26 cellular contexts compared by ENCODE assay signal in genomic region chr6:81909162-81909561, GRCh38.
"Had no signal": no experiment of that assay in that cellular context is flagged by ENCODE, and none has a peak within 500 bp of the region (broad histone marks: within the 10 kb centered on the region; RNA-seq: fewer than 3 reads in every experiment).

No MANE protein-coding gene starts in this region.

- H3K36me3 ChIP-seq: colonic mucosa, gastrocnemius medialis, heart right ventricle, neural progenitor cell, right atrium auricular region, tibial artery had no signal

- H3K27ac ChIP-seq: colonic mucosa, epithelial cell of prostate, gastrocnemius medialis, neural progenitor cell, parathyroid adenoma, testis had no signal

- ATAC-seq: esophagus mucosa; gastrocnemius medialis; heart right ventricle; left lobe of liver; naive thymus-derived CD4-positive, alpha-beta T cell; sciatic nerve; stimulated activated effector memory CD8-positive, alpha-beta T cell treated with anti-CD3 and anti-CD28 coated beads, Interleukin-12 subunit alpha, Interleukin-12 subunit beta, amount 100 ng/mL, for 72 hours had no signal

- H3K4me3 ChIP-seq: colonic mucosa, gastrocnemius medialis, heart right ventricle, neural progenitor cell, right atrium auricular region, testis, tibial artery had no signal

- H3K9ac ChIP-seq: neural progenitor cell, parathyroid adenoma had no signal

- H3K4me2 ChIP-seq: neural progenitor cell had no signal

- H3K79me2 ChIP-seq: parathyroid adenoma had no signal

- H3K4me1 ChIP-seq: colonic mucosa, gastrocnemius medialis, neural progenitor cell, parathyroid adenoma, testis had no signal

- H2AFZ ChIP-seq: neural progenitor cell, parathyroid adenoma had no signal

- H3K27me3 ChIP-seq: colonic mucosa, gastrocnemius medialis, heart right ventricle, neural progenitor cell, right atrium auricular region, testis, tibial artery had no signal

- H3K9me3 ChIP-seq: colonic mucosa, gastrocnemius medialis, heart right ventricle, right atrium auricular region, testis, tibial artery had no signal

- DNase-seq: colonic mucosa; effector CD8-positive, alpha-beta T cell; endodermal cell; foreskin fibroblast; gastrocnemius medialis; glutamatergic neuron; heart right ventricle; hypothalamus; immature natural killer cell; islet precursor cell; mesenchymal stem cell; naive thymus-derived CD4-positive, alpha-beta T cell; stimulated activated CD4-positive, alpha-beta T cell treated with anti-CD3 and anti-CD28 coated beads, Interleukin-2, amount 100 ng/mL, for 24 hours; stimulated activated CD4-positive, alpha-beta T cell treated with anti-CD3 and anti-CD28 coated beads, Interleukin-4, amount 100 ng/mL, for 24 hours; stimulated activated naive CD4-positive, alpha-beta T cell treated with Interleukin-2 at 50 U/mL for 16 hours; substantia nigra; testis; tibial artery had no signal
